In the genomic region with DNA sequence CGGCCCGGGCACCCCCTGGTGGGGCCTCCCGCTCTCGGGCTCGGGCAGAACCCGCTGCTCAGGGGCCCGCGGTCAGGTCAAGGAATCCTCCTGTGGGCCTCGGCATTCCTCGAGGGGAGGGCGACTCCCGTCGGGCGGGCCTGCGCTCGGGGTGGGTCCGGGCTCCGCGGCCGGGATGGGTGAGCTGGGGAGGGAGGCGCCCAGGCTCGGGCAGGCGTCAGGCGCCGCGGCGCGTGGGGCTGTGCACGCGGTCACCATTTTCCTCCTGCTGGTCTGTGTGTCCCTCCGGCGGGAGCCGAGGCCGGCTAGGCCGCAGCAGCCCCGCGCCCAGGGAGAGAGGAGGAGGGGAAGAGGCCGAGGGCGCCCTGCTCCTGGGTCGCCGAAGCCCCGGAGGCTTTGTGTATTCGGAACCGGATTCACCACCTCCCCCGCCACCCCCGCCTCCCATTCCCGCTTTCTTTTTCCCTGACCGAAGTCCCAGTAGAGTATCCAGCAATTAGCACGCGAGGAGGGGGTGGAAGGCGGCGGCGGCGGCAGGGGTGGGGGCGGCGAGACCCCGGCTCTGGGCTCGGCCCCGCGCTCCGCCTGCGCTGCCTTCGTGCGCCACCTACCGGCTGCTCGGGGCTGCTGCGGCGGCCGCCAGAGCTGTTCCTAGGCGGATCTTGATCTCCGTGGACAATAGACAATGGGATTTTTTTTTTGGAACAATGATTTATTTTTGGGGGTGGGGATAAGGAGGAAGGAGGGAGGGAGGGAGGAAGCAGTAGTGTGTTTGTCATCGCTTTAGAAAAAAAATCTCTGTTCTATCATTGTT, we compare ENCODE assay signal across 8 cellular contexts.
DNase-seq lines count a peak whose midpoint lies in the region; ATAC-seq lines count a peak whose summit lies in the region.

No MANE protein-coding gene starts in this region.

- H2AK5ac ChIP-seq in mesendoderm (ENCODE audit: low read length), result no peak overlapping the region

- WGBS in mesendoderm (ENCODE audit: extremely low coverage, insufficient coverage, low lambda C conversion rate), result no CpG with 5 or more reads among the region's 72 CpGs

- H3K23ac ChIP-seq in mesendoderm (ENCODE audit: low read length), result no peak overlapping the region

- H3K27me3 Mint-ChIP-seq in activated CD8-positive, alpha-beta memory T cell treated with anti-CD3 and anti-CD28 coated beads, Interleukin-2, amount 10 ng/mL, durations not matched to agents 7 days and 5 days, result peaks cover 25% of the 10 kb centered on the region

- H3K27me3 ChIP-seq in endocrine pancreas (ENCODE audit: control insufficient read depth, insufficient read depth, low read length) (no peaks in the 10 kb centered on the region), mesendoderm (ENCODE audit: insufficient read depth, low read length, poor library complexity) (no peaks in the 10 kb centered on the region)

- H3K79me1 ChIP-seq in mesendoderm (ENCODE audit: low read length), result no peaks in the 10 kb centered on the region

- no peak overlapping the region for H3K27ac Mint-ChIP-seq in activated CD8-positive, alpha-beta memory T cell treated with anti-CD3 and anti-CD28 coated beads, Interleukin-2, amount 10 ng/mL, durations not matched to agents 7 days and 5 days

- no peak overlapping the region for H4K5ac ChIP-seq in mesendoderm (ENCODE audit: low read length)

- peak overlapping the region; percentile 33 for H3K4me2 ChIP-seq in mesendoderm (ENCODE audit: low read length)

- H3K27ac ChIP-seq in mesendoderm (ENCODE audit: low read depth, low read length), result peak overlapping the region; percentile 80

- peaks cover 23% of the 10 kb centered on the region for H3K4me1 Mint-ChIP-seq in activated CD8-positive, alpha-beta memory T cell treated with anti-CD3 and anti-CD28 coated beads, Interleukin-2, amount 10 ng/mL, durations not matched to agents 7 days and 5 days

- no peaks in the 10 kb centered on the region for H3K36me3 Mint-ChIP-seq in activated CD8-positive, alpha-beta memory T cell treated with anti-CD3 and anti-CD28 coated beads, Interleukin-2, amount 10 ng/mL, durations not matched to agents 7 days and 5 days

- peak overlapping the region; percentile 5 for H4K8ac ChIP-seq in mesendoderm (ENCODE audit: low read depth, low read length)

- peak; percentile 41 to 62 for DNase-seq in SHP77 (lab: John Stamatoyannopoulos, UW)
- DNase-seq in SHP77 treated with DMSO at 0.1 percent for 48 hours (lab: John Stamatoyannopoulos, UW), result no peak
- DNase-seq in NCI-H82 (lab: John Stamatoyannopoulos, UW), result peak; percentile 84
- peak; percentile 57 for DNase-seq in activated CD8-positive, alpha-beta memory T cell treated with anti-CD3 and anti-CD28 coated beads, Interleukin-2, amount 10 ng/mL, durations not matched to agents 7 days and 5 days
- DNase-seq in mesendoderm, result peak; percentile 95
- DNase-seq in stimulated activated CD8-positive, alpha-beta memory T cell treated with anti-CD3 and anti-CD28 coated beads, Interleukin-12 subunit alpha, Interleukin-12 subunit beta, amount 100 ng/mL, for 4 hours (ENCODE audit: low read depth), result peak; percentile 39

- ATAC-seq in HG03342 (IDR thresholded peaks at IDR 0.05; ENCODE audit: unreplicated experiment), result peak; percentile 67
- ATAC-seq in activated CD8-positive, alpha-beta memory T cell treated with anti-CD3 and anti-CD28 coated beads, Interleukin-2, amount 10 ng/mL, durations not matched to agents 7 days and 5 days, result peak; percentile 84

- H3K56ac ChIP-seq in mesendoderm (ENCODE audit: low read length), result peak overlapping the region; percentile 87

- H3K9ac ChIP-seq in endocrine pancreas (ENCODE audit: control insufficient read depth, insufficient read depth, low read length) (peak overlapping the region; percentile 55), mesendoderm (ENCODE audit: low read length) (peak overlapping the region; percentile 70)

- no peaks in the 10 kb centered on the region for H3K9me3 Mint-ChIP-seq in activated CD8-positive, alpha-beta memory T cell treated with anti-CD3 and anti-CD28 coated beads, Interleukin-2, amount 10 ng/mL, durations not matched to agents 7 days and 5 days (ENCODE audit: low read depth)

- peak overlapping the region; percentile 100 for H3K4ac ChIP-seq in mesendoderm (ENCODE audit: low read depth, low read length)

- peak overlapping the region; percentile 54 for H3K4me3 Mint-ChIP-seq in activated CD8-positive, alpha-beta memory T cell treated with anti-CD3 and anti-CD28 coated beads, Interleukin-2, amount 10 ng/mL, durations not matched to agents 7 days and 5 days

- no peaks in the 10 kb centered on the region for H3K4me1 ChIP-seq in endocrine pancreas (ENCODE audit: control insufficient read depth, insufficient read depth, low read length)
- H3K4me1 ChIP-seq in mesendoderm (ENCODE audit: control insufficient read depth, low read depth, low read length), result peaks cover 18% of the 10 kb centered on the region

- CTCF ChIA-PET in activated CD8-positive, alpha-beta memory T cell treated with anti-CD3 and anti-CD28 coated beads, Interleukin-2, amount 10 ng/mL, durations not matched to agents 7 days and 5 days (lab: Charles Lee), result interaction anchor here (0.6 to 4.2 kb wide), 54 partner anchors 8 to 650 kb away, joined by 3 to 40 read pairs (median 4); a partner anchor contains a TSS

- peak overlapping the region; percentile 97 for H3K18ac ChIP-seq in mesendoderm (ENCODE audit: low read length)

- no peaks in the 10 kb centered on the region for H3K79me2 ChIP-seq in mesendoderm (ENCODE audit: control insufficient read depth, insufficient read depth, low read length)

- H3K4me3 ChIP-seq in endocrine pancreas (ENCODE audit: control insufficient read depth, insufficient read depth, low read length), result peak overlapping the region; percentile 27
- no peak overlapping the region for H3K4me3 ChIP-seq in mesendoderm (ENCODE audit: low read length)

- H3K9me3 ChIP-seq in endocrine pancreas (ENCODE audit: control insufficient read depth, low read length), result no peaks in the 10 kb centered on the region

- H2BK120ac ChIP-seq in mesendoderm (ENCODE audit: low read depth, low read length), result peak overlapping the region; percentile 90

- H2BK5ac ChIP-seq in mesendoderm (ENCODE audit: low read length), result peak overlapping the region; percentile 77

- H3K36me3 ChIP-seq in endocrine pancreas (ENCODE audit: control insufficient read depth, insufficient read depth, low read length) (no peaks in the 10 kb centered on the region), mesendoderm (ENCODE audit: control insufficient read depth, insufficient read depth, low read length) (no peaks in the 10 kb centered on the region)

- H2BK15ac ChIP-seq in mesendoderm (replicated peaks; ENCODE audit: low read depth), result no peak overlapping the region
